10 cellular contexts compared by ENCODE assay signal in the genomic region with DNA sequence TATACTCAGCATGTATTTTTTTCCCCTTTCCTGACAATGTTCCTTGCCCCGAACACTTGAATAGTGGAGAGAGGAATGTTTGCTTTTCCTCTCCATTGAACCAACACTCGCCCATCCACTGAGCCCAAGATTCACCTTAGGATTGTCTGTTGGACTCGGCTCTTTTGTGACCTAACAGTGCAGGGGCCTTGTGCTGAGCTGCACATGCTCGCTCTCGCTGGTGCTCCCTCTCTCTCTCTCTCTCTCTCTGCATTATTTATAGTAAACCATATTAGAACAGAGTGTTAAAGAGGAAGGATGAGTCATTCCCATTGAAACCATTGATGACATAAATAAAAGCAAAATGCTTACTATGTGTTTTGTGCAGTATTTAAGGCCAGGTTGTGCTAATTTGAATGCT. TPM values are rescaled to one million over a fixed set of nuclear protein-coding genes. Genes with fewer than 3 reads are reported as not detected.
DNase-seq lines count a peak whose midpoint lies in the region; ATAC-seq, FAIRE-seq and TF ChIP-seq lines count a peak whose summit lies in the region.
"Had no signal": no experiment of that assay in that cellular context is flagged by ENCODE, and none has a peak within 500 bp of the region (broad histone marks: within the 10 kb centered on the region; RNA-seq: fewer than 3 reads in every experiment).

No MANE protein-coding gene starts in this region.

- DNase-seq in HL-60 (ENCODE audit: low read depth in 1 of 2, low spot score in 1 of 2) (peak in 1 of 2 experiments; percentile 52), SKM-1 treated with dmso at 0.1 percent for 144 hours (lab: John Stamatoyannopoulos, UW; ENCODE audit: unreplicated experiment) (peak; percentile 19), fibroblast of gingiva (ENCODE audit: low read depth) (peak; percentile 63), sigmoid colon (peak; percentile 76), GM12891 (ENCODE audit: insufficient read length, low spot score) (no peak), NCI-H1694 treated with DMSO at 0.1 percent for 48 hours (lab: John Stamatoyannopoulos, UW) (no peak), NCI-H524 treated with DMSO at 0.1 percent for 48 hours (lab: John Stamatoyannopoulos, UW) (no peak)
- DNase-seq: stimulated activated CD4-positive, alpha-beta T cell treated with anti-CD3 and anti-CD28 coated beads, Interleukin-4, amount 100 ng/mL, for 1 hour had no signal

- intact Hi-C loops in sigmoid colon (cut with DNase I), result no loop called here

- peaks cover 0 to 100% (median 100%) of the 10 kb centered on the region in 4 donors for H3K4me1 ChIP-seq in sigmoid colon

- TF ChIP-seq CTCF in HL-60 (IDR thresholded peaks at IDR 0.05; ENCODE audit: insufficient read depth, low read length) (no peak), sigmoid colon (IDR thresholded peaks at IDR 0.05) (no peak)

- ATAC-seq in HG03097 (IDR thresholded peaks at IDR 0.05; ENCODE audit: low FRiP score, unreplicated experiment), result no peak

- H3K27me3 ChIP-seq in HL-60 (ENCODE audit: insufficient read depth, poor library complexity, severe bottlenecking) (no peaks in the 10 kb centered on the region), sigmoid colon (no peaks in the 10 kb centered on the region)

- peaks cover 21 to 86% (median 28%) of the 10 kb centered on the region in 4 donors for H3K36me3 ChIP-seq in sigmoid colon

- whole genome bisulfite sequencing in sigmoid colon, 2 donors, result 56 to 74% methylated on average over 5 of the region's 5 CpGs

- peak in 2 of 4 donors; percentile 42 to 59 for TF ChIP-seq EP300 in sigmoid colon (IDR thresholded peaks at IDR 0.05)

- peak overlapping the region; percentile 94 for H3K27ac ChIP-seq in HL-60 (replicated peaks)
- H3K27ac ChIP-seq in sigmoid colon, result peak overlapping the region; percentile 59 to 80 (median 62)
- H3K27ac ChIP-seq: epithelial cell of prostate had no signal

- H3K9me3 ChIP-seq in sigmoid colon, result no peaks in the 10 kb centered on the region

- no peak overlapping the region for H3K4me3 ChIP-seq in HL-60 (replicated peaks; ENCODE audit: insufficient read depth, low read length)
- H3K4me3 ChIP-seq in sigmoid colon, result no peak overlapping the region

- FAIRE-seq in GM12891 (lab: Jason Lieb, UNC), result no peak

- no peak for TF ChIP-seq POLR2A in sigmoid colon (IDR thresholded peaks at IDR 0.05)
- no peak for TF ChIP-seq POLR2A in GM12891 (IDR thresholded peaks at IDR 0.05; ENCODE audit: low read depth, low read length)

TF ChIP-seq in GM12891, 5 proteins besides CTCF, POLR2A, EP300 and RAD21:
- no peak for TF ChIP-seq PAX5 (IDR thresholded peaks at IDR 0.05; ENCODE audit: insufficient read depth, low read length, severe bottlenecking)
- TF ChIP-seq TAF1 (IDR thresholded peaks at IDR 0.05; ENCODE audit: low read depth, low read length), result no peak
- TF ChIP-seq POLR2AphosphoS5 (IDR thresholded peaks at IDR 0.05; ENCODE audit: low read depth, low read length), result no peak
- no peak for TF ChIP-seq SPI1 (IDR thresholded peaks at IDR 0.05; ENCODE audit: low read depth, low read length)
- TF ChIP-seq POU2F2 (IDR thresholded peaks at IDR 0.05; ENCODE audit: low read depth, low read length), result no peak
TF ChIP-seq in GM12891: peak in this region for 0.

RNA-seq across cellular contexts. Expression of a gene that starts 20.7 kb away (rescaled TPM):
- 100 to 1,000 TPM in 3 of 4 donors, 10 to 100 TPM in 1; 99.5 to 197 (median 129) TPM for total RNA-seq in sigmoid colon
- 10 to 100 TPM in 2 of 3 donors, 1 to 10 TPM in 1; 9.9 to 34.4 (median 11.4) TPM for polyA plus RNA-seq in sigmoid colon
- polyA plus RNA-seq in GM12891 (2012; ENCODE audit: low read depth, missing spikeins), result not detected

Comparison
In these comparisons a context has a peak if more than half of its experiments do, and no peak if none do; other contexts are left out.
1. DNase-seq: peak in SKM-1 treated with dmso at 0.1 percent for 144 hours (single experiment), fibroblast of gingiva (single experiment) and sigmoid colon (single experiment); none in GM12891 (single experiment), NCI-H1694 treated with DMSO at 0.1 percent for 48 hours (single experiment) and NCI-H524 treated with DMSO at 0.1 percent for 48 hours (single experiment).